8 cellular contexts compared by ENCODE assay signal in the genomic region with DNA sequence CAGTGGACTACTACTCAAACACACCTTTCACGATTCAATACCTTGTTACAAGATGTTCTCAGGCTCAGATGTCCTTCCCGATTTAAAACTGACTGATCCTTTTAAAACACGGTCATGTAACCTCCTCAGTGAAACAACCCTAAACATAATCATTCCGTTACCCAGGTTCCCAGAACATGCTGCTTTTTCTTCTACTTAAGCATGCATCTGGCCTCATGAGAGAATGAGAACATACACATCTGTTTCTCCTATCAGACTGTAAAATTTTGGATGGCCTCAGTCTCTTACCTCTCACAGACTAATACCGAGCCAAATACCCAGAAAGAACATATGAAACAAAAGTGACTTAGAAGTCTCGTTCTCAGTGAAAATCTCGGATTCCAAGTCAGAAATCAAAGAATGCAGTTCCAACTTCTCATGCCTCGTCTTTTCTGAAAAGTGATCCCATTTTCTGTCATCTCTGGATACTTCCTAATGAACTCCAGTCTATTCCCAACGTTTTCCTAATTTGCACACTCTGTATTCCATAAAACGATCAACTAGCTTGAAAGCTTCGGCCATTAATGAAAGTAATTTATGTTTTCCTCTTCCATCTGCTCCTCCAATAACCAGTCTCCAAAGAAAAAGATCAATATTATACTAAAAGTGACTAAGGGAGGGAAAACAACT. TPM values are rescaled to one million over a fixed set of nuclear protein-coding genes. Genes with fewer than 3 reads are reported as not detected.
DNase-seq lines count a peak whose midpoint lies in the region; ATAC-seq and TF ChIP-seq lines count a peak whose summit lies in the region.

No MANE protein-coding gene starts in this region.

- H3K4me3 ChIP-seq in Peyer's patch (peak overlapping the region; percentile 78 to 97 (median 88)), psoas muscle (peak overlapping the region; percentile 97)

- no peak for DNase-seq in Peyer's patch
- peak; percentile 13 for DNase-seq in fibroblast of gingiva (ENCODE audit: low read depth)
- DNase-seq in psoas muscle = no peak
- no peak for DNase-seq in NCI-H226
- no peak for DNase-seq in GDM1 (lab: John Stamatoyannopoulos, UW)
- no peak for DNase-seq in activated gamma-delta T cell treated with Interleukin-2 at 50 U/mL for 16 hours

- peak in 1 of 4 donors; percentile 9 for ATAC-seq in psoas muscle
- no peak for ATAC-seq in HG02938 (IDR thresholded peaks at IDR 0.05; ENCODE audit: unreplicated experiment)

- H3K27ac ChIP-seq in Peyer's patch (peak overlapping the region; percentile 87 to 95 (median 91)), psoas muscle (peak overlapping the region; percentile 99)

- WGBS in psoas muscle, 3 donors = 0 to 1% (median 1%) methylated on average over 11 of the region's 11 CpGs

- H3K9me3 ChIP-seq in ES-I3 (ENCODE audit: control insufficient read depth, insufficient read depth, low read length) (no peaks in the 10 kb centered on the region), Peyer's patch (no peaks in the 10 kb centered on the region), psoas muscle (no peaks in the 10 kb centered on the region)

- no peaks in the 10 kb centered on the region for H3K4me1 ChIP-seq in ES-I3 (ENCODE audit: insufficient read depth, low read length)
- H3K4me1 ChIP-seq in Peyer's patch = peaks cover 0 to 49% (median 17%) of the 10 kb centered on the region in 4 donors
- peaks cover 50% of the 10 kb centered on the region for H3K4me1 ChIP-seq in psoas muscle

- TF ChIP-seq POLR2A in Peyer's patch (IDR thresholded peaks at IDR 0.05) = no peak

- TF ChIP-seq CTCF in Peyer's patch (IDR thresholded peaks at IDR 0.05) = no peak
- TF ChIP-seq CTCF in psoas muscle (IDR thresholded peaks at IDR 0.05) = no peak

- H3K36me3 ChIP-seq in ES-I3 (ENCODE audit: insufficient read depth, low read length) (no peaks in the 10 kb centered on the region), Peyer's patch (no peaks in the 10 kb centered on the region), psoas muscle (ENCODE audit: insufficient read depth in 1 of 2, low read depth in 1 of 2) (no peaks in the 10 kb centered on the region)

- intact Hi-C loops in psoas muscle (cut with DNase I) = loop anchor here in 1 of 2 donors (2.0 kb wide), 1 partner anchor 19 kb away; a partner anchor contains a TSS

- no peaks in the 10 kb centered on the region for H3K27me3 ChIP-seq in Peyer's patch
- no peaks in the 10 kb centered on the region for H3K27me3 ChIP-seq in psoas muscle (ENCODE audit: insufficient read depth in 3 of 3, low read length in 2 of 3)

- peak overlapping the region; percentile 95 for H3K9ac ChIP-seq in ES-I3 (ENCODE audit: low read depth, low read length)

RNA-seq across cellular contexts. Expression of a gene that starts 0.9 kb away (rescaled TPM):
- 100 to 1,000 TPM; 313 to 785 (median 486) TPM for total RNA-seq in Peyer's patch
- total RNA-seq in psoas muscle = 100 to 1,000 TPM; 112 to 162 (median 142) TPM
- polyA plus RNA-seq in psoas muscle = 100 to 1,000 TPM in 2 of 3 donors, 10 to 100 TPM in 1; 89.2 to 137 (median 116) TPM

RNA-seq across cellular contexts. Expression of a gene that starts 19.4 kb away (rescaled TPM):
- total RNA-seq in Peyer's patch (10 to 100 TPM; 14.4 to 30.3 (median 22.3) TPM), psoas muscle (10 to 100 TPM in 3 of 4 donors, 1 to 10 TPM in 1; 9.9 to 20.2 (median 18.5) TPM)
- polyA plus RNA-seq in psoas muscle = 10 to 100 TPM; 11.9 to 16.4 (median 14.5) TPM
